ENCODE assay signal across 1 cellular context in genomic region chr17:60548990-60549389, GRCh38.
A peak's percentile ranks its signal among the peaks of the same experiment; 100 is the strongest.
TF ChIP-seq lines count a peak whose summit lies in the region.

No MANE protein-coding gene starts in this region.

TF ChIP-seq in GM12878, 131 proteins besides CTCF, POLR2A, EP300 and RAD21:
- TF ChIP-seq NFXL1 (IDR thresholded peaks at IDR 0.05; ENCODE audit: borderline replicate concordance), result 0 out of 2 replicates have a peak, but pooled peaks have one; percentile 60
- TF ChIP-seq EZH2 (IDR thresholded peaks at IDR 0.05; ENCODE audit: borderline replicate concordance, control insufficient read depth, low read depth, low read length), result no peak
